In genomic region chr5:108531367-108532211, GRCh38 we compare ENCODE assay signal across 1 cellular context.
TF ChIP-seq lines count a peak whose summit lies in the region.

No MANE protein-coding gene starts in this region.

TF ChIP-seq in K562, 482 proteins besides CTCF, POLR2A, EP300 and RAD21 (continued from another document):
- peak in 2 of 3 experiments; percentile 53 to 95; a peak in 3 of 6 replicates for TF ChIP-seq ZBTB11 (CRISPR knock-in tag; IDR thresholded peaks at IDR 0.05)
- peak; percentile 97 for TF ChIP-seq NUFIP1 (IDR thresholded peaks at IDR 0.05; ENCODE audit: partially characterized antibody)
- TF ChIP-seq IFI16 (CRISPR knock-in tag; IDR thresholded peaks at IDR 0.05): peak; percentile 100
- TF ChIP-seq C11orf30 (IDR thresholded peaks at IDR 0.05; ENCODE audit: low read depth): peak; percentile 94
- TF ChIP-seq MEF2D (tag; conservative IDR thresholded peaks at IDR 0.05; ENCODE audit: low read depth): peak; percentile 99
- TF ChIP-seq SPI1 (IDR thresholded peaks at IDR 0.05; ENCODE audit: borderline replicate concordance, low read depth, low read length): peak; percentile 7; the same call in 1 of the 2 replicates
- TF ChIP-seq, protein P1, sequence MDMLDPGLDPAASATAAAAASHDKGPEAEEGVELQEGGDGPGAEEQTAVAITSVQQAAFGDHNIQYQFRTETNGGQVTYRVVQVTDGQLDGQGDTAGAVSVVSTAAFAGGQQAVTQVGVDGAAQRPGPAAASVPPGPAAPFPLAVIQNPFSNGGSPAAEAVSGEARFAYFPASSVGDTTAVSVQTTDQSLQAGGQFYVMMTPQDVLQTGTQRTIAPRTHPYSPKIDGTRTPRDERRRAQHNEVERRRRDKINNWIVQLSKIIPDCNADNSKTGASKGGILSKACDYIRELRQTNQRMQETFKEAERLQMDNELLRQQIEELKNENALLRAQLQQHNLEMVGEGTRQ (CRISPR knock-in tag; IDR thresholded peaks at IDR 0.05): no peak
- TF ChIP-seq ZNF24 (IDR thresholded peaks at IDR 0.05): peak; percentile 61; the same call in 1 of the 2 replicates
- TF ChIP-seq CBX5 (IDR thresholded peaks at IDR 0.05; ENCODE audit: borderline replicate concordance, low read depth): 0 out of 2 replicates have a peak, but pooled peaks have one; percentile 41
- TF ChIP-seq BRD9 (IDR thresholded peaks at IDR 0.05; ENCODE audit: low read depth, partially characterized antibody): peak; percentile 76
- TF ChIP-seq PHF20 (IDR thresholded peaks at IDR 0.05; ENCODE audit: partially characterized antibody): peak; percentile 72
- TF ChIP-seq SP1 (CRISPR knock-in tag; IDR thresholded peaks at IDR 0.05): peak; percentile 46; the same call in 1 of the 2 replicates
- peak; percentile 93 for TF ChIP-seq ZKSCAN3 (CRISPR knock-in tag; IDR thresholded peaks at IDR 0.05)
- peak; percentile 100 for TF ChIP-seq ZNF395 (CRISPR knock-in tag; IDR thresholded peaks at IDR 0.05)
- TF ChIP-seq KLF6 (CRISPR knock-in tag; IDR thresholded peaks at IDR 0.05; ENCODE audit: borderline replicate concordance): peak; percentile 100
- peak; percentile 98 for TF ChIP-seq ZNF699 (CRISPR knock-in tag; IDR thresholded peaks at IDR 0.05; ENCODE audit: insufficient replicate concordance)
- peak; percentile 85 for TF ChIP-seq ZNF253 (CRISPR knock-in tag; conservative IDR thresholded peaks at IDR 0.05)
- peak; percentile 93 to 97 for TF ChIP-seq KDM1A (IDR thresholded peaks at IDR 0.05)
- no peak for TF ChIP-seq KHSRP (IDR thresholded peaks at IDR 0.05)
